8 cellular contexts compared by ENCODE assay signal in the genomic region with DNA sequence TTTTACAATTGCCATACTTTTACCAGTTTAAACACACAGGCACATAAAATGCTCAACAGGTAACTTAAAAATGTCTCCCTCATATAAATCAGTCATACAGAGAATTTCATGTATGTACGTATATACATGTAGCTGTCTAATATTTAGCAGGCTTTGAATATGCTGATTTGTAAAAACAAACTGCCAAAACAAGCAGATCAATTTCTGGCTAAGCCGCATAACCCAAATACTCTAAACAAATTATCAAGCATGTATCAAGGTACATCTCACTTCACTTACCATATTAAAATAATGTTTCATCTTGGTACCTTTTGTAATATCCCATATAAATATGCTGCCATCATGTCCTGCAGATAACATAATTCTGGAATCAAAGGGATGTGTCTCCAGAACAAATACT.
"Had no signal": no experiment of that assay in that cellular context is flagged by ENCODE, and none has a peak within 500 bp of the region (broad histone marks: within the 10 kb centered on the region; RNA-seq: fewer than 3 reads in every experiment).

No MANE protein-coding gene starts in this region.

- H3K9me3 ChIP-seq: HAP-1 had no signal

- H3K9ac ChIP-seq: GM23248, KMS-11 had no signal

- H3K4me3 ChIP-seq: GM23248, HAP-1 had no signal

- DNase-seq: GM23248, H7, KBM-7 had no signal

- ATAC-seq: HCT116 had no signal

- H2AFZ ChIP-seq: GM23248 had no signal

- FAIRE-seq: H1, HTR-8/SVneo had no signal

- H3K27ac ChIP-seq: GM23248, KMS-11 had no signal

- H3K4me2 ChIP-seq: KMS-11 had no signal

- H3K4me1 ChIP-seq: HAP-1 had no signal
